1 cellular context compared by ENCODE assay signal in genomic region chr5:157870837-157871834, GRCh38.
A peak's percentile ranks its signal among the peaks of the same experiment; 100 is the strongest.
TF ChIP-seq lines count a peak whose summit lies in the region.

No MANE protein-coding gene starts in this region.

TF ChIP-seq in H1, 55 proteins besides CTCF, POLR2A, EP300 and RAD21:
- TF ChIP-seq ASH2L (IDR thresholded peaks at IDR 0.05; ENCODE audit: low read length) (no peak), RBBP5 (IDR thresholded peaks at IDR 0.05; ENCODE audit: borderline replicate concordance, low read depth, low read length) (no peak), RXRA (IDR thresholded peaks at IDR 0.05; ENCODE audit: insufficient read depth, low read depth, low read length) (no peak), CREB1 (IDR thresholded peaks at IDR 0.05) (no peak), KDM1A (IDR thresholded peaks at IDR 0.05; ENCODE audit: borderline replicate concordance, low read length) (no peak), BACH1 (IDR thresholded peaks at IDR 0.05; ENCODE audit: low read length) (peak; percentile 38; the same call in 1 of the 2 replicates)
